Comparison of ENCODE assay signal across 11 cellular contexts in the genomic region with DNA sequence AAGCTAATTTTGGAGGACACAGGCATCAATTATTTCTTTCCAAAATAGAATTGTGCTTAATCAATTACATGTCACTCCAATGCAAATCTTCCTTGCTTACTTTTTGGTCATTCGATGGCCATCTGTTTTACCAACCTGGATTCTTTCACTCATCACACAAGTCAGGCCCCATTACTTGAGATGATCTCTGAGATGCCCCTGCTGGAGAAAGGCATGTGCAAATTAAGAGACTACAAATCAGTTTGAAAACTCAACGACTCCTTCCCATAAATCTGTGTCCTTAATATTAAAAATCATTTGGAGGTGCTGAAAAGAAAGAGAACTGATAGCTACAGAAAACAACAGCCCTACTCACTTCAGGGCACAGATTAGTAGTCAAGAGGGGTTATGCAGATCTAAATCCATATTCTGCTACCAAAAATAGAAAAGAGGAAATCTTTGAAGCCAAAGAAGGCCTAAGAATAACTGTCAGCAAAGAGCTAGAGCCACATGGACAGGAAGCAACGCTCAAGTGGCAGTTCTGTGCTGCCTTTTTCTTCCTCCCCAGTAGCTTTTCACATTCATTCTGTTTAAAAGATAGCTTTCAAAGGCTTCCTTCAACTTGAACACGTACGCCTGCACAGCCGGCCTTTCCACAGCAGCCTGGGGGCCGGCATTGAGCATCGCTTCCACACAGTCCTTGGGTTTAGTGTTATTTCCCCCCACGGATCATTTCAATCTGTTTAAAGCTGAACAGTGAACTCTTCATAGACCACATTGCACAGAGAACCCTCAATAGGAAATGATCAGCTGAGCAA.
DNase-seq lines count a peak whose midpoint lies in the region; ATAC-seq and TF ChIP-seq lines count a peak whose summit lies in the region.
"Had no signal": no experiment of that assay in that cellular context is flagged by ENCODE, and none has a peak within 500 bp of the region (broad histone marks: within the 10 kb centered on the region; RNA-seq: fewer than 3 reads in every experiment).

No MANE protein-coding gene starts in this region.

- no peaks in the 10 kb centered on the region for H3K9me3 ChIP-seq in sigmoid colon
- H3K9me3 ChIP-seq: pancreas had no signal

- H3K4me1 ChIP-seq in sigmoid colon, result peaks cover 0 to 10% (median 0%) of the 10 kb centered on the region in 4 donors

- no peak for TF ChIP-seq EP300 in sigmoid colon (IDR thresholded peaks at IDR 0.05)

- in situ Hi-C loops in G401 (cut with HindIII; ENCODE audit: low sequenced_read_pairs), result no loop called here

- H3K27ac Mint-ChIP-seq in activated naive CD4-positive, alpha-beta T cell treated with anti-CD3 and anti-CD28 coated beads, Interleukin-2, amount 50 U/mL, for 72 hours, result peak overlapping the region; percentile 80 to 90
- peak overlapping the region; percentile 89 to 100 (median 94) for H3K27ac Mint-ChIP-seq in naive B cell

- TF ChIP-seq CTCF in NB4 (IDR thresholded peaks at IDR 0.05; ENCODE audit: low read depth, low read length) (no peak), sigmoid colon (IDR thresholded peaks at IDR 0.05) (no peak)

- H3K36me3 Mint-ChIP-seq in activated naive CD4-positive, alpha-beta T cell treated with anti-CD3 and anti-CD28 coated beads, Interleukin-2, amount 50 U/mL, for 72 hours, result peaks cover 5 to 12% of the 10 kb centered on the region in 2 donors
- H3K36me3 Mint-ChIP-seq in naive B cell, result no peaks in the 10 kb centered on the region

- H3K4me3 ChIP-seq in NB4 (ENCODE audit: low read depth, low read length) (no peak overlapping the region), sigmoid colon (no peak overlapping the region)
- H3K4me3 ChIP-seq: pancreas had no signal

- no peaks in the 10 kb centered on the region for H3K27me3 ChIP-seq in sigmoid colon
- H3K27me3 ChIP-seq: pancreas had no signal

- H3K4me1 Mint-ChIP-seq in naive B cell, result peaks cover 59 to 72% (median 68%) of the 10 kb centered on the region in 3 donors

- intact Hi-C loops in sigmoid colon (cut with DNase I), result no loop called here

- H3K27ac ChIP-seq in sigmoid colon, result peak overlapping the region in 2 of 4 donors; percentile 13 to 41
- H3K27ac ChIP-seq: pancreas had no signal

- no peaks in the 10 kb centered on the region for H3K27me3 Mint-ChIP-seq in naive B cell

- peak overlapping the region; percentile 31 to 88 (median 80) for H3K4me3 Mint-ChIP-seq in naive B cell

- no peak for TF ChIP-seq POLR2A in NB4 (IDR thresholded peaks at IDR 0.05; ENCODE audit: extremely low read depth, insufficient read length)
- TF ChIP-seq POLR2A in sigmoid colon (IDR thresholded peaks at IDR 0.05), result no peak

- peak; percentile 51 to 54 for ATAC-seq in activated naive CD4-positive, alpha-beta T cell treated with anti-CD3 and anti-CD28 coated beads, Interleukin-2, amount 50 U/mL, for 72 hours
- ATAC-seq in naive B cell (ENCODE audit: low read depth in 2 of 2), result peak; percentile 69 to 75

- WGBS in sigmoid colon, 2 donors, result 36 to 77% methylated on average over 9 of the region's 9 CpGs

- peaks cover 6 to 7% of the 10 kb centered on the region in 2 donors for H3K9me3 Mint-ChIP-seq in activated naive CD4-positive, alpha-beta T cell treated with anti-CD3 and anti-CD28 coated beads, Interleukin-2, amount 50 U/mL, for 72 hours
- peaks cover 0 to 5% (median 0%) of the 10 kb centered on the region in 7 donors for H3K9me3 Mint-ChIP-seq in naive B cell

- no peaks in the 10 kb centered on the region for H3K36me3 ChIP-seq in sigmoid colon
- H3K36me3 ChIP-seq: pancreas had no signal

- peak; percentile 30 for DNase-seq in G401 (ENCODE audit: low spot score)
- DNase-seq in NB4 (ENCODE audit: low read depth), result peak; percentile 83
- DNase-seq in activated naive CD4-positive, alpha-beta T cell treated with anti-CD3 and anti-CD28 coated beads, Interleukin-2, amount 50 U/mL, for 72 hours (ENCODE audit: low spot score in 2 of 2), result no peak
- DNase-seq in naive B cell, result peak; percentile 63
- DNase-seq in NCI-H1105 (lab: John Stamatoyannopoulos, UW), result no peak
- no peak for DNase-seq in LoVo (ENCODE audit: low spot score)
- no peak for DNase-seq in sigmoid colon
- DNase-seq in EL, result no peak
- DNase-seq: DND-41, NCI-H187 treated with DMSO at 0.1 percent for 48 hours, pancreas had no signal

Comparison
In these comparisons a context has a peak if more than half of its experiments do, and no peak if none do; other contexts are left out.
1. DNase-seq: peak in G401 (single experiment), NB4 (single experiment) and naive B cell (single experiment); none in activated naive CD4-positive, alpha-beta T cell treated with anti-CD3 and anti-CD28 coated beads, Interleukin-2, amount 50 U/mL, for 72 hours (0 of 2), NCI-H1105 (single experiment), LoVo (single experiment), sigmoid colon (single experiment) and EL (single experiment).